ENCODE assay signal across 39 cellular contexts in genomic region chrX:32048285-32048684, GRCh38.
"Had no signal": no experiment of that assay in that cellular context is flagged by ENCODE, and none has a peak within 500 bp of the region (broad histone marks: within the 10 kb centered on the region; RNA-seq: fewer than 3 reads in every experiment).

No MANE protein-coding gene starts in this region.

- H3K27ac ChIP-seq: adrenal gland, ascending aorta, body of pancreas, brain microvascular endothelial cell, breast epithelium, cardiac muscle cell had no signal

- H3K27me3 Mint-ChIP-seq: activated naive CD4-positive, alpha-beta T cell treated with anti-CD3 and anti-CD28 coated beads, Interleukin-2, amount 10 ng/mL, durations not matched to agents 7 days and 5 days; activated naive CD4-positive, alpha-beta T cell treated with anti-CD3 and anti-CD28 coated beads, Interleukin-2, amount 50 U/mL, for 24 hours; activated naive CD8-positive, alpha-beta T cell; activated naive CD8-positive, alpha-beta T cell treated with anti-CD3 and anti-CD28 coated beads for 36 hours; activated naive CD8-positive, alpha-beta T cell treated with anti-CD3 and anti-CD28 coated beads, Interleukin-2, amount 10 ng/mL, durations not matched to agents 7 days and 5 days; activated naive CD8-positive, alpha-beta T cell treated with anti-CD3 and anti-CD28 coated beads, Interleukin-2, amount 50 U/mL, for 24 hours; activated T-helper 17 cell treated with anti-CD3 and anti-CD28 coated beads, Interleukin-2, amount 50 U/mL, for 72 hours; brain; central memory CD8-positive, alpha-beta T cell had no signal

- H3K4me3 Mint-ChIP-seq: activated naive CD4-positive, alpha-beta T cell treated with anti-CD3 and anti-CD28 coated beads for 36 hours; activated naive CD4-positive, alpha-beta T cell treated with anti-CD3 and anti-CD28 coated beads, Interleukin-2, amount 10 ng/mL, durations not matched to agents 7 days and 5 days; activated naive CD4-positive, alpha-beta T cell treated with anti-CD3 and anti-CD28 coated beads, Interleukin-2, amount 50 U/mL, for 24 hours; activated naive CD8-positive, alpha-beta T cell; activated naive CD8-positive, alpha-beta T cell treated with anti-CD3 and anti-CD28 coated beads for 36 hours; activated naive CD8-positive, alpha-beta T cell treated with anti-CD3 and anti-CD28 coated beads, Interleukin-2, amount 10 ng/mL, durations not matched to agents 7 days and 5 days; activated naive CD8-positive, alpha-beta T cell treated with anti-CD3 and anti-CD28 coated beads, Interleukin-2, amount 50 U/mL, for 24 hours; activated T-cell treated with anti-CD3 and anti-CD28 coated beads, Interleukin-2, amount 50 U/mL, for 24 hours; activated T-cell treated with anti-CD3 and anti-CD28 coated beads, Interleukin-2, amount 50 U/mL, for 4 hours; activated T-cell treated with anti-CD3 and anti-CD28 coated beads, Interleukin-2, amount 50 U/mL, for 72 hours; activated T-helper 1 cell treated with anti-CD3 and anti-CD28 coated beads, Interleukin-12 subunit alpha, Interleukin-12 subunit beta, Interleukin-2, Interleukin-4 antibody, amounts not matched to agents 30 ng/mL and 10 ng/mL and 1 ng/mL, durations not matched to agents 14 hours and 24 hours and 36 hours; activated T-helper 17 cell treated with anti-CD3 and anti-CD28 coated beads, Interleukin-2, amount 50 U/mL, for 72 hours; brain; central memory CD8-positive, alpha-beta T cell had no signal

- FAIRE-seq: bronchial epithelial cell had no signal

- H3K9me3 ChIP-seq: adrenal gland, ascending aorta, body of pancreas, breast epithelium had no signal

- H3K4me1 Mint-ChIP-seq: activated naive CD4-positive, alpha-beta T cell treated with anti-CD3 and anti-CD28 coated beads, Interleukin-2, amount 10 ng/mL, durations not matched to agents 7 days and 5 days; activated naive CD4-positive, alpha-beta T cell treated with anti-CD3 and anti-CD28 coated beads, Interleukin-2, amount 50 U/mL, for 24 hours; activated naive CD8-positive, alpha-beta T cell treated with anti-CD3 and anti-CD28 coated beads for 36 hours; activated naive CD8-positive, alpha-beta T cell treated with anti-CD3 and anti-CD28 coated beads, Interleukin-2, amount 10 ng/mL, durations not matched to agents 7 days and 5 days; activated naive CD8-positive, alpha-beta T cell treated with anti-CD3 and anti-CD28 coated beads, Interleukin-2, amount 50 U/mL, for 24 hours; activated T-helper 17 cell treated with anti-CD3 and anti-CD28 coated beads, Interleukin-2, amount 50 U/mL, for 72 hours; brain; central memory CD8-positive, alpha-beta T cell had no signal

- H3K27ac Mint-ChIP-seq: activated naive CD4-positive, alpha-beta T cell treated with anti-CD3 and anti-CD28 coated beads for 36 hours; activated naive CD4-positive, alpha-beta T cell treated with anti-CD3 and anti-CD28 coated beads, Interleukin-2, amount 10 ng/mL, durations not matched to agents 7 days and 5 days; activated naive CD4-positive, alpha-beta T cell treated with anti-CD3 and anti-CD28 coated beads, Interleukin-2, amount 50 U/mL, for 24 hours; activated naive CD4-positive, alpha-beta T cell treated with anti-CD3 and anti-CD28 coated beads, Interleukin-2, amount 50 U/mL, for 72 hours; activated naive CD8-positive, alpha-beta T cell; activated naive CD8-positive, alpha-beta T cell treated with anti-CD3 and anti-CD28 coated beads for 36 hours; activated naive CD8-positive, alpha-beta T cell treated with anti-CD3 and anti-CD28 coated beads, Interleukin-2, amount 10 ng/mL, durations not matched to agents 7 days and 5 days; activated naive CD8-positive, alpha-beta T cell treated with anti-CD3 and anti-CD28 coated beads, Interleukin-2, amount 50 U/mL, for 24 hours; activated T-cell treated with anti-CD3 and anti-CD28 coated beads, Interleukin-2, amount 50 U/mL, for 24 hours; activated T-cell treated with anti-CD3 and anti-CD28 coated beads, Interleukin-2, amount 50 U/mL, for 72 hours; activated T-helper 1 cell treated with anti-CD3 and anti-CD28 coated beads, Interleukin-12 subunit alpha, Interleukin-12 subunit beta, Interleukin-2, Interleukin-4 antibody, amounts not matched to agents 30 ng/mL and 10 ng/mL and 1 ng/mL, durations not matched to agents 14 hours and 24 hours and 36 hours; activated T-helper 17 cell treated with anti-CD3 and anti-CD28 coated beads, Interleukin-2, amount 50 U/mL, for 72 hours; activated T-helper 2 cell treated with anti-CD3 and anti-CD28 coated beads, Interferon-gamma antibody, Interleukin-2, Interleukin-4, amounts not matched to agents 10 μg/mL and 5 μg/mL and 100 μg/mL, durations not matched to agents 14 hours and 24 hours and 36 hours; brain had no signal

- DNase-seq: activated effector memory CD4-positive, alpha-beta T cell treated with anti-CD3 and anti-CD28 coated beads, Interleukin-2, amount 50 U/mL, for 16 hours; activated effector memory CD4-positive, alpha-beta T cell treated with Interleukin-2 at 50 U/mL for 16 hours; activated gamma-delta T cell; activated gamma-delta T cell treated with Interleukin-2 at 50 U/mL for 16 hours; activated naive CD4-positive, alpha-beta T cell; activated naive CD4-positive, alpha-beta T cell treated with anti-CD3 and anti-CD28 coated beads for 36 hours; activated naive CD4-positive, alpha-beta T cell treated with anti-CD3 and anti-CD28 coated beads, Interleukin-2, amount 10 ng/mL, durations not matched to agents 7 days and 5 days; activated naive CD4-positive, alpha-beta T cell treated with anti-CD3 and anti-CD28 coated beads, Interleukin-2, amount 50 U/mL, for 16 hours; activated naive CD4-positive, alpha-beta T cell treated with Interleukin-2 at 50 U/mL for 16 hours; activated naive CD8-positive, alpha-beta T cell treated with anti-CD3 and anti-CD28 coated beads for 36 hours; activated naive CD8-positive, alpha-beta T cell treated with anti-CD3 and anti-CD28 coated beads, Interleukin-2, amount 10 ng/mL, durations not matched to agents 7 days and 5 days; activated naive CD8-positive, alpha-beta T cell treated with anti-CD3 and anti-CD28 coated beads, Interleukin-2, amount 50 U/mL, for 24 hours; activated T-cell treated with anti-CD3 and anti-CD28 coated beads, Interleukin-2, amount 50 U/mL, for 1 hour; activated T-cell treated with anti-CD3 and anti-CD28 coated beads, Interleukin-2, amount 50 U/mL, for 24 hours; activated T-cell treated with anti-CD3 and anti-CD28 coated beads, Interleukin-2, amount 50 U/mL, for 4 hours; activated T-cell treated with anti-CD3 and anti-CD28 coated beads, Interleukin-2, amount 50 U/mL, for 48 hours; activated T-cell treated with anti-CD3 and anti-CD28 coated beads, Interleukin-2, amount 50 U/mL, for 72 hours; adrenal gland; amniotic stem cell; amygdala; anterior cingulate cortex; aorta; body of pancreas; brain microvascular endothelial cell; caudate nucleus; central memory CD4-positive, alpha-beta T cell; cerebellar nuclear complex had no signal

- H3K4me3 ChIP-seq: adrenal gland, ascending aorta, body of pancreas, breast epithelium, cardiac muscle cell had no signal

- H3K36me3 Mint-ChIP-seq: activated naive CD4-positive, alpha-beta T cell treated with anti-CD3 and anti-CD28 coated beads, Interleukin-2, amount 10 ng/mL, durations not matched to agents 7 days and 5 days; activated naive CD4-positive, alpha-beta T cell treated with anti-CD3 and anti-CD28 coated beads, Interleukin-2, amount 50 U/mL, for 24 hours; activated naive CD4-positive, alpha-beta T cell treated with anti-CD3 and anti-CD28 coated beads, Interleukin-2, amount 50 U/mL, for 72 hours; activated naive CD8-positive, alpha-beta T cell; activated naive CD8-positive, alpha-beta T cell treated with anti-CD3 and anti-CD28 coated beads for 36 hours; activated naive CD8-positive, alpha-beta T cell treated with anti-CD3 and anti-CD28 coated beads, Interleukin-2, amount 10 ng/mL, durations not matched to agents 7 days and 5 days had no signal

- ATAC-seq: activated naive CD4-positive, alpha-beta T cell treated with anti-CD3 and anti-CD28 coated beads, Interleukin-2, amount 50 U/mL, for 72 hours; activated naive CD8-positive, alpha-beta T cell treated with anti-CD3 and anti-CD28 coated beads, Interleukin-2, amount 50 U/mL, for 24 hours; activated T-cell treated with anti-CD3 and anti-CD28 coated beads, Interleukin-2, amount 50 U/mL, for 4 hours; activated T-cell treated with anti-CD3 and anti-CD28 coated beads, Interleukin-2, amount 50 U/mL, for 72 hours; activated T-helper 17 cell treated with anti-CD3 and anti-CD28 coated beads, Interleukin-2, amount 50 U/mL, for 72 hours; body of pancreas had no signal

- H3K4me1 ChIP-seq: adrenal gland, ascending aorta, body of pancreas, breast epithelium had no signal

- H3K36me3 ChIP-seq: adrenal gland, ascending aorta, brain microvascular endothelial cell, breast epithelium, cardiac muscle cell had no signal

- H3K9me3 Mint-ChIP-seq: activated naive CD4-positive, alpha-beta T cell treated with anti-CD3 and anti-CD28 coated beads for 36 hours; activated naive CD4-positive, alpha-beta T cell treated with anti-CD3 and anti-CD28 coated beads, Interleukin-2, amount 10 ng/mL, durations not matched to agents 7 days and 5 days; activated naive CD4-positive, alpha-beta T cell treated with anti-CD3 and anti-CD28 coated beads, Interleukin-2, amount 50 U/mL, for 24 hours; activated naive CD4-positive, alpha-beta T cell treated with anti-CD3 and anti-CD28 coated beads, Interleukin-2, amount 50 U/mL, for 72 hours; activated naive CD8-positive, alpha-beta T cell treated with anti-CD3 and anti-CD28 coated beads for 36 hours; activated naive CD8-positive, alpha-beta T cell treated with anti-CD3 and anti-CD28 coated beads, Interleukin-2, amount 10 ng/mL, durations not matched to agents 7 days and 5 days; activated naive CD8-positive, alpha-beta T cell treated with anti-CD3 and anti-CD28 coated beads, Interleukin-2, amount 50 U/mL, for 24 hours; activated T-cell treated with anti-CD3 and anti-CD28 coated beads, Interleukin-2, amount 50 U/mL, for 4 hours; activated T-cell treated with anti-CD3 and anti-CD28 coated beads, Interleukin-2, amount 50 U/mL, for 72 hours; activated T-helper 1 cell treated with anti-CD3 and anti-CD28 coated beads, Interleukin-12 subunit alpha, Interleukin-12 subunit beta, Interleukin-2, Interleukin-4 antibody, amounts not matched to agents 30 ng/mL and 10 ng/mL and 1 ng/mL, durations not matched to agents 14 hours and 24 hours and 36 hours; activated T-helper 17 cell treated with anti-CD3 and anti-CD28 coated beads, Interleukin-2, amount 50 U/mL, for 72 hours; activated T-helper 2 cell treated with anti-CD3 and anti-CD28 coated beads, Interferon-gamma antibody, Interleukin-2, Interleukin-4, amounts not matched to agents 10 μg/mL and 5 μg/mL and 100 μg/mL, durations not matched to agents 14 hours and 24 hours and 36 hours; brain; central memory CD8-positive, alpha-beta T cell had no signal

- H3K27me3 ChIP-seq: adrenal gland, ascending aorta, body of pancreas, brain microvascular endothelial cell, breast epithelium, cardiac muscle cell had no signal
